Comparison of ENCODE assay signal across 26 cellular contexts in the genomic region with DNA sequence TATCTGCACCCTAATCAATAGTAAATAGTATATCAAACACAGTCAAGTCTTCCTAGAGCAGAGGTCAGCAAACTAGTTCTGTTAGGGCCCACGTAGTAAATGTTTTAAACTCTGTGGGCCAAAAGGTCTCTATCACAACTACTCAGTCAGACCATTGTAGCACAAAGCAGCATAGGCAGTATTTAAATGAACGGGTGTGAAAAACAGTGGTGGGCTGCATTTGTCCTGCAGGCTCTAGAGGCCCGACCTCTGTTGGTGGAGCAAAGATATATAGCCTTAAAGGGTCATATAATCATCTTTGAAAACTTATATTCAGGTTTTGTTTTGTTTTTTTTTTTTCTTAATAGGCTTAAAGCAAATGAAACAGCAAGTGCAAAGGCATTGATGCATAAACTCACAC.
"Had no signal": no experiment of that assay in that cellular context is flagged by ENCODE, and none has a peak within 500 bp of the region (broad histone marks: within the 10 kb centered on the region; RNA-seq: fewer than 3 reads in every experiment).

No MANE protein-coding gene starts in this region.

- H3K4me3 Mint-ChIP-seq: naive thymus-derived CD8-positive, alpha-beta T cell; nephron; neural crest cell; stimulated activated memory B cell treated with anti-CD40 and anti-IgM and Interleukin-4, amounts not matched to agents 10 μg/mL and 1 μg/mL and 100 μg/mL, for 72 hours; stimulated activated naive CD8-positive, alpha-beta T cell treated with anti-CD3 and anti-CD28 coated beads, Interleukin-15, amount 100 ng/mL, for 72 hours; type B pancreatic cell had no signal

- H3K27me3 ChIP-seq: left lung, right atrium auricular region, right lobe of liver, tibial nerve, uterus had no signal

- H3K9me3 ChIP-seq: lower lobe of right lung, right atrium auricular region, right lobe of liver, tibial nerve, uterus had no signal

- H3K79me2 ChIP-seq: parathyroid adenoma had no signal

- ATAC-seq: left colon; lower lobe of right lung; naive thymus-derived CD8-positive, alpha-beta T cell; right lobe of liver; stimulated activated memory B cell treated with anti-CD40 and anti-IgM and Interleukin-4, amounts not matched to agents 10 μg/mL and 1 μg/mL and 100 μg/mL, for 72 hours; stimulated activated naive CD8-positive, alpha-beta T cell treated with anti-CD3 and anti-CD28 coated beads, Interleukin-15, amount 100 ng/mL, for 72 hours had no signal

- H3K9ac ChIP-seq: parathyroid adenoma had no signal

- H2AFZ ChIP-seq: parathyroid adenoma had no signal

- H3K36me3 Mint-ChIP-seq: stimulated activated memory B cell treated with anti-CD40 and anti-IgM and Interleukin-4, amounts not matched to agents 10 μg/mL and 1 μg/mL and 100 μg/mL, for 72 hours; type B pancreatic cell had no signal

- H3K9me3 Mint-ChIP-seq: nephron, neural crest cell, type B pancreatic cell had no signal

- H3K4me2 ChIP-seq: smooth muscle cell had no signal

- DNase-seq: hypothalamus; kidney; left colon; left lung; lower lobe of right lung; mammary epithelial cell; mesenchymal stem cell; naive thymus-derived CD8-positive, alpha-beta T cell; nucleus accumbens; right lobe of liver; stimulated activated CD4-positive, alpha-beta T cell treated with anti-CD3 and anti-CD28 coated beads, Interleukin-1b, Interleukin-23, amount 100 ng/mL, for 48 hours; stimulated activated CD4-positive, alpha-beta T cell treated with anti-CD3 and anti-CD28 coated beads, Interleukin-2, amount 100 ng/mL, for 48 hours; stimulated activated CD4-positive, alpha-beta T cell treated with anti-CD3 and anti-CD28 coated beads, Interleukin-4, amount 100 ng/mL, for 4 hours; stimulated activated CD8-positive, alpha-beta memory T cell treated with anti-CD3 and anti-CD28 coated beads, Interleukin-4, amount 100 ng/mL, for 48 hours; stimulated activated naive CD4-positive, alpha-beta T cell treated with Interleukin-2 at 50 U/mL for 16 hours; stimulated activated naive CD8-positive, alpha-beta T cell treated with anti-CD3 and anti-CD28 coated beads, Interleukin-15, amount 100 ng/mL, for 72 hours; substantia nigra; uterus had no signal

- H3K27ac ChIP-seq: left lung, lower lobe of right lung, parathyroid adenoma, right atrium auricular region, right lobe of liver, tibial nerve, uterus had no signal

- H3K27ac Mint-ChIP-seq: naive thymus-derived CD8-positive, alpha-beta T cell; nephron; stimulated activated memory B cell treated with anti-CD40 and anti-IgM and Interleukin-4, amounts not matched to agents 10 μg/mL and 1 μg/mL and 100 μg/mL, for 72 hours; stimulated activated naive CD8-positive, alpha-beta T cell treated with anti-CD3 and anti-CD28 coated beads, Interleukin-15, amount 100 ng/mL, for 72 hours; type B pancreatic cell had no signal

- H3K4me1 Mint-ChIP-seq: naive thymus-derived CD8-positive, alpha-beta T cell; nephron; stimulated activated memory B cell treated with anti-CD40 and anti-IgM and Interleukin-4, amounts not matched to agents 10 μg/mL and 1 μg/mL and 100 μg/mL, for 72 hours; stimulated activated naive CD8-positive, alpha-beta T cell treated with anti-CD3 and anti-CD28 coated beads, Interleukin-15, amount 100 ng/mL, for 72 hours had no signal

- H3K36me3 ChIP-seq: left lung, lower lobe of right lung, right atrium auricular region, right lobe of liver, tibial nerve, uterus had no signal

- H3K4me1 ChIP-seq: left lung, lower lobe of right lung, parathyroid adenoma, right atrium auricular region, right lobe of liver, tibial nerve, uterus had no signal

- H3K27me3 Mint-ChIP-seq: stimulated activated memory B cell treated with anti-CD40 and anti-IgM and Interleukin-4, amounts not matched to agents 10 μg/mL and 1 μg/mL and 100 μg/mL, for 72 hours; type B pancreatic cell had no signal

- H3K4me3 ChIP-seq: left lung, lower lobe of right lung, right atrium auricular region, right lobe of liver, smooth muscle cell, tibial nerve, uterus had no signal
